24 cellular contexts compared by ENCODE assay signal in genomic region chr6:30359276-30359675, GRCh38. TPM values are rescaled to one million over a fixed set of nuclear protein-coding genes. Genes with fewer than 3 reads are reported as not detected.
A peak's percentile ranks its signal among the peaks of the same experiment; 100 is the strongest.
DNase-seq lines count a peak whose midpoint lies in the region; ATAC-seq and TF ChIP-seq lines count a peak whose summit lies in the region.
"Had no signal": no experiment of that assay in that cellular context is flagged by ENCODE, and none has a peak within 500 bp of the region (broad histone marks: within the 10 kb centered on the region; RNA-seq: fewer than 3 reads in every experiment).

No MANE protein-coding gene starts in this region.

- H3K4me3 Mint-ChIP-seq in GM23338: no peak overlapping the region
- H3K4me3 Mint-ChIP-seq: CD4-positive, alpha-beta memory T cell; CD4-positive, CD25-positive, alpha-beta regulatory T cell; CD8-positive, alpha-beta memory T cell had no signal

- H3K9me3 Mint-ChIP-seq in GM23338: no peaks in the 10 kb centered on the region; the same call in 2 of the 3 replicates

- H2AFZ ChIP-seq in GM23338: peak overlapping the region; percentile 33; the same call in 1 of the 2 replicates

- H2BK15ac ChIP-seq in mesendoderm (replicated peaks; ENCODE audit: low read depth): no peak overlapping the region

- no peak for DNase-seq in GM23338 (ENCODE audit: low spot score)
- peak; percentile 83 for DNase-seq in NCI-H82 (lab: John Stamatoyannopoulos, UW)
- peak; percentile 76 for DNase-seq in WERI-Rb-1
- DNase-seq in mesendoderm: peak; percentile 57
- DNase-seq in stimulated activated naive CD4-positive, alpha-beta T cell treated with Interleukin-2 at 50 U/mL for 16 hours (lab: John Stamatoyannopoulos, UW): no peak
- DNase-seq in NCI-H146 (lab: John Stamatoyannopoulos, UW): no peak
- no peak for DNase-seq in stimulated activated CD4-positive, alpha-beta T cell treated with anti-CD3 and anti-CD28 coated beads, Interleukin-2, amount 100 ng/mL, for 48 hours
- DNase-seq: 8988T; ACHN; BE2C; C1 segment of cervical spinal cord; CD4-positive, alpha-beta memory T cell; CD4-positive, CD25-positive, alpha-beta regulatory T cell; CD8-positive, alpha-beta memory T cell; COR-L47; DMS 273 treated with DMSO at 0.1 percent for 48 hours; DMS153; DMS53; DMS79; DND-41; EL; GDM1 had no signal

- H3F3A ChIP-seq in GM23338 (replicated peaks; ENCODE audit: low read depth): no peaks in the 10 kb centered on the region; the same call in 1 of the 2 replicates

- no peak overlapping the region for H3K4me3 ChIP-seq in GM23338
- no peak overlapping the region for H3K4me3 ChIP-seq in WERI-Rb-1 (ENCODE audit: low read depth, low read length)
- H3K4me3 ChIP-seq in mesendoderm (ENCODE audit: low read length): no peak overlapping the region
- H3K4me3 ChIP-seq: BLaER1, GM12878 had no signal

- no peaks in the 10 kb centered on the region for H3K79me1 ChIP-seq in mesendoderm (ENCODE audit: low read length)

- H3K27me3 Mint-ChIP-seq in GM23338 (ENCODE audit: insufficient read depth, low read depth, poor library complexity): peaks cover 8% of the 10 kb centered on the region

- TF ChIP-seq CTCF in GM23338 (conservative IDR thresholded peaks at IDR 0.05; ENCODE audit: low read depth in 2 of 2) (no peak), WERI-Rb-1 (IDR thresholded peaks at IDR 0.05; ENCODE audit: low read depth, low read length) (no peak)

- ATAC-seq in GM23338: no peak
- ATAC-seq: GM12878 had no signal

- no peak overlapping the region for H3K18ac ChIP-seq in mesendoderm (ENCODE audit: low read length)

- no peaks in the 10 kb centered on the region for H3K9me2 ChIP-seq in GM23338 (ENCODE audit: insufficient read depth)

- no peak overlapping the region for H3K4me2 ChIP-seq in GM23338
- no peak overlapping the region for H3K4me2 ChIP-seq in mesendoderm (ENCODE audit: low read length)
- H3K4me2 ChIP-seq: BLaER1 had no signal

- no peak overlapping the region for H4K5ac ChIP-seq in mesendoderm (ENCODE audit: low read length)

- H3K79me2 ChIP-seq in GM23338 (replicated peaks; ENCODE audit: insufficient read depth) (no peaks in the 10 kb centered on the region), mesendoderm (ENCODE audit: control insufficient read depth, insufficient read depth, low read length) (no peaks in the 10 kb centered on the region)

- no peak overlapping the region for H2BK120ac ChIP-seq in mesendoderm (ENCODE audit: low read depth, low read length)

- H4K8ac ChIP-seq in mesendoderm (ENCODE audit: low read depth, low read length): no peak overlapping the region

- H3K36me3 ChIP-seq in GM23338 (ENCODE audit: insufficient read depth): no peaks in the 10 kb centered on the region
- H3K36me3 ChIP-seq in WERI-Rb-1: no peaks in the 10 kb centered on the region
- H3K36me3 ChIP-seq in mesendoderm (ENCODE audit: control insufficient read depth, insufficient read depth, low read length): no peaks in the 10 kb centered on the region
- H3K36me3 ChIP-seq: BE2C, BLaER1 had no signal

- H3K27ac ChIP-seq in GM23338 (ENCODE audit: low read depth) (no peak overlapping the region), WERI-Rb-1 (no peak overlapping the region), mesendoderm (ENCODE audit: low read depth, low read length) (no peak overlapping the region)
- H3K27ac ChIP-seq: BLaER1 had no signal

- H3K27ac Mint-ChIP-seq in GM23338: no peak overlapping the region
- H3K27ac Mint-ChIP-seq: CD4-positive, alpha-beta memory T cell; CD4-positive, CD25-positive, alpha-beta regulatory T cell; CD8-positive, alpha-beta memory T cell had no signal

- no peaks in the 10 kb centered on the region for H4K20me1 ChIP-seq in GM23338 (replicated peaks; ENCODE audit: insufficient read depth)
- H4K20me1 ChIP-seq: BLaER1 had no signal

- H2AK5ac ChIP-seq in mesendoderm (ENCODE audit: low read length): no peak overlapping the region

- H3K4ac ChIP-seq in mesendoderm (ENCODE audit: low read depth, low read length): no peak overlapping the region

- H3K56ac ChIP-seq in mesendoderm (ENCODE audit: low read length): no peak overlapping the region

- peaks cover 5% of the 10 kb centered on the region; the same call in 2 of the 3 replicates for H3K4me1 Mint-ChIP-seq in GM23338

- H3K23ac ChIP-seq in mesendoderm (ENCODE audit: low read length): no peak overlapping the region

- no CpG with 5 or more reads among the region's 5 CpGs for WGBS in mesendoderm (ENCODE audit: extremely low coverage, insufficient coverage, low lambda C conversion rate)

- peaks cover 26% of the 10 kb centered on the region for H3K27me3 ChIP-seq in GM23338 (ENCODE audit: insufficient read depth)
- peaks cover 6% of the 10 kb centered on the region for H3K27me3 ChIP-seq in WERI-Rb-1 (ENCODE audit: insufficient read depth, low read depth, severe bottlenecking)
- no peaks in the 10 kb centered on the region for H3K27me3 ChIP-seq in mesendoderm (ENCODE audit: insufficient read depth, low read length, poor library complexity)

- H3K9ac ChIP-seq in mesendoderm (ENCODE audit: low read length): no peak overlapping the region
- H3K9ac ChIP-seq: BLaER1 had no signal

- peaks cover 7% of the 10 kb centered on the region; the same call in 1 of the 2 replicates for H3K4me1 ChIP-seq in GM23338 (ENCODE audit: insufficient read depth)
- H3K4me1 ChIP-seq in mesendoderm (ENCODE audit: control insufficient read depth, low read depth, low read length): no peaks in the 10 kb centered on the region
- H3K4me1 ChIP-seq: BE2C, BLaER1 had no signal

- no peaks in the 10 kb centered on the region for H3K36me3 Mint-ChIP-seq in GM23338 (ENCODE audit: low read depth)
- H3K36me3 Mint-ChIP-seq: CD4-positive, alpha-beta memory T cell; CD4-positive, CD25-positive, alpha-beta regulatory T cell; CD8-positive, alpha-beta memory T cell had no signal

- H3K9me3 ChIP-seq in WERI-Rb-1 (ENCODE audit: severe bottlenecking): peaks cover 5% of the 10 kb centered on the region
- H3K9me3 ChIP-seq: BE2C, BLaER1 had no signal

- no peak overlapping the region for H2BK5ac ChIP-seq in mesendoderm (ENCODE audit: low read length)

TF ChIP-seq in GM23338, 12 proteins besides CTCF, POLR2A, EP300 and RAD21 (continues in another document):
- TF ChIP-seq JUNB (IDR thresholded peaks at IDR 0.05; ENCODE audit: unreplicated experiment) (no peak), REST (IDR thresholded peaks at IDR 0.05; ENCODE audit: unreplicated experiment) (no peak), CREB1 (CRISPR knock-in tag; IDR thresholded peaks at IDR 0.05; ENCODE audit: low read depth) (no peak), ZNF114 (CRISPR knock-in tag; IDR thresholded peaks at IDR 0.05) (no peak), POLR2AphosphoS5 (IDR thresholded peaks at IDR 0.05; ENCODE audit: low read depth) (no peak)

RNA-seq across cellular contexts. Expression of gene RPP21, which starts 14.3 kb away (rescaled TPM):
- total RNA-seq in GM23338 (2014; rRNA removed; shearing (Covaris generic)): 63.7 and 79.3 TPM in 2 replicates
- polyA plus RNA-seq in GM23338 (2016; fragmentation: Nextera tagmentation; extraction: Ambion mirVana): 161 and 178 TPM in 2 replicates
- polyA plus RNA-seq in mesendoderm (2013, experiment 1 of 2): 141 TPM
- 138 TPM for polyA plus RNA-seq in mesendoderm (2013, experiment 2 of 2)

RNA-seq across cellular contexts. Expression of gene TRIM39, which starts 32.5 kb away (rescaled TPM):
- total RNA-seq in GM23338 (2014; rRNA removed; shearing (Covaris generic)): 14.6 and 19.2 TPM in 2 replicates
- 5.4 and 5.9 TPM in 2 replicates for polyA plus RNA-seq in GM23338 (2016; fragmentation: Nextera tagmentation; extraction: Ambion mirVana)
- 19.2 TPM for polyA plus RNA-seq in mesendoderm (2013, experiment 1 of 2)
- 20.3 TPM for polyA plus RNA-seq in mesendoderm (2013, experiment 2 of 2)

Comparison
In these comparisons a context has a peak if more than half of its experiments do, and no peak if none do; other contexts are left out.
1. DNase-seq: peak in NCI-H82 (single experiment), WERI-Rb-1 (single experiment) and mesendoderm (single experiment); none in GM23338 (single experiment), stimulated activated naive CD4-positive, alpha-beta T cell treated with Interleukin-2 at 50 U/mL for 16 hours (single experiment), NCI-H146 (single experiment) and stimulated activated CD4-positive, alpha-beta T cell treated with anti-CD3 and anti-CD28 coated beads, Interleukin-2, amount 100 ng/mL, for 48 hours (0 of 2).